21 cellular contexts compared by ENCODE assay signal in the genomic region with DNA sequence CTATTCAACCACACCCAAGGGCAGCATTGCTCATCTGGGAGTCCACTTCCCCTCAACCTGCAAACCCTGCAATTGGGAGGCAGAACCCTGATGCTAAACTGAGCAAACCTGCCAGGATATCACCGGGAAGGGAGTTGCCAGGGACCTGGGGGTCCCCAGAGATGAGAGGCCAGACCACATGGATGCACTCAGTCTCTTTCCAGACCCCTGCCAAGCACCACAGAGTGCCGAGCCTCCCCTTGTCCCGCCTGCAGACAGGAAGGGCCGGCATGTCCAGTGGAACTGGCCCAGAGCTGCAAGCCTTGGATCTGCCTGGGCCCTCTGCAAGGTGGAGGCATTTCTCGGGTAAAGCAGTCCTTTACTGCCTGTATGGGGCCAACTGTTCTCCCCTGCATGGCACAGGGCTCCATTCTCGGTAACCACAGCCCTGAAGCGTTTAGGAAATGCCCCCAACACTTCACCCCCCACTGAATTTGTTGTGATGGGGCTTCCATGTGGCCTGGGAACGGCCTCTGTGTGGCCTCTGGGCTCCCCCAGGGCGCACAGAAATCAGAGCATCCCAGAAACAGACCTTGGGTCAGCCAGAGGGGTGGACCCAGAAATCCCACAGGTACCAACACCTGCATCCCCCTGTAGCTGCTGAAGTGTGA.
A peak's percentile ranks its signal among the peaks of the same experiment; 100 is the strongest.
DNase-seq lines count a peak whose midpoint lies in the region; ATAC-seq, FAIRE-seq and TF ChIP-seq lines count a peak whose summit lies in the region.
"Had no signal": no experiment of that assay in that cellular context is flagged by ENCODE, and none has a peak within 500 bp of the region (broad histone marks: within the 10 kb centered on the region; RNA-seq: fewer than 3 reads in every experiment).

No MANE protein-coding gene starts in this region.

- no peak overlapping the region for H2BK15ac ChIP-seq in neuronal stem cell (ENCODE audit: low read length)

- H3K27me3 ChIP-seq in neuronal stem cell (ENCODE audit: control insufficient read depth in 3 of 3, insufficient read depth in 3 of 3, low read depth in 1 of 3, low read length in 3 of 3) (peaks cover 0 to 18% (median 0%) of the 10 kb centered on the region in 3 experiments), vagina (no peaks in the 10 kb centered on the region)

- FAIRE-seq in GM12892 (lab: Jason Lieb, UNC) = no peak
- FAIRE-seq: GM19239 had no signal

- H3K9me3 ChIP-seq in neuronal stem cell (replicated peaks in 1 of 2; ENCODE audit: control insufficient read depth in 2 of 2, insufficient read depth in 1 of 2, low read depth in 1 of 2, low read length in 2 of 2) (no peaks in the 10 kb centered on the region), vagina (no peaks in the 10 kb centered on the region)

- H4K8ac ChIP-seq in neuronal stem cell (ENCODE audit: low read depth, low read length) = no peak overlapping the region

- no peak overlapping the region for H4K91ac ChIP-seq in neuronal stem cell (ENCODE audit: low read depth, low read length, poor library complexity)

- no peak overlapping the region for H2BK12ac ChIP-seq in neuronal stem cell (ENCODE audit: low read length)

- no peak overlapping the region for H3K9ac ChIP-seq in neuronal stem cell (ENCODE audit: low read depth, low read length, poor library complexity)

- peak; percentile 41 for DNase-seq in activated effector memory CD4-positive, alpha-beta T cell treated with anti-CD3 and anti-CD28 coated beads, Interleukin-2, amount 50 U/mL, for 16 hours
- DNase-seq in activated effector memory CD4-positive, alpha-beta T cell treated with Interleukin-2 at 50 U/mL for 16 hours = no peak
- peak; percentile 34 for DNase-seq in ecto neural progenitor cell (ENCODE audit: low spot score)
- DNase-seq in neuronal stem cell (ENCODE audit: low spot score) = no peak
- peak; percentile 40 to 64 for DNase-seq in vagina (ENCODE audit: extremely low spot score in 2 of 2)
- no peak for DNase-seq in GM12892 (ENCODE audit: insufficient read length)
- DNase-seq in activated CD4-positive, alpha-beta T cell treated with anti-CD3 and anti-CD28 coated beads for 4 hours = no peak
- DNase-seq: C1 segment of cervical spinal cord, DMS 273 treated with DMSO at 0.1 percent for 48 hours, GF-D8, KBM-7, MV-4-11, NCI-H1417 treated with DMSO at 0.1 percent for 48 hours, NCI-H2029, NCI-H2171 treated with DMSO at 0.1 percent for 48 hours, NCI-H510A, NCI-H82, PC-9 had no signal

- H2BK5ac ChIP-seq in neuronal stem cell (ENCODE audit: low read length) = no peak overlapping the region

- H3K14ac ChIP-seq in neuronal stem cell (ENCODE audit: low read length) = no peak overlapping the region

- no peak overlapping the region for H3K4ac ChIP-seq in neuronal stem cell (ENCODE audit: low read length)

- no peak for TF ChIP-seq POLR2A in vagina (IDR thresholded peaks at IDR 0.05)
- no peak for TF ChIP-seq POLR2A in GM12892 (IDR thresholded peaks at IDR 0.05; ENCODE audit: low read depth, low read length)

- ATAC-seq in HG03025 (IDR thresholded peaks at IDR 0.05; ENCODE audit: low FRiP score, unreplicated experiment) = no peak
- ATAC-seq: HCT116 had no signal

- intact Hi-C loops in vagina (cut with DNase I) = no loop called here

- H3K36me3 ChIP-seq in neuronal stem cell (replicated peaks in 1 of 2; ENCODE audit: control insufficient read depth in 2 of 2, insufficient read depth in 2 of 2, low read length in 2 of 2) (no peaks in the 10 kb centered on the region), vagina (no peaks in the 10 kb centered on the region)

- no peak overlapping the region for H2AFZ ChIP-seq in neuronal stem cell (ENCODE audit: low read length)
- H2AFZ ChIP-seq: PC-9 had no signal

- H3K27ac ChIP-seq in neuronal stem cell (replicated peaks; ENCODE audit: low read length) (no peak overlapping the region), vagina (no peak overlapping the region)
- H3K27ac ChIP-seq: PC-9 had no signal

- no peak overlapping the region for H3K4me2 ChIP-seq in neuronal stem cell (ENCODE audit: insufficient read depth, low read length, poor library complexity, severe bottlenecking)
- H3K4me2 ChIP-seq: PC-9 had no signal

- H3K79me1 ChIP-seq in neuronal stem cell (ENCODE audit: low read depth, low read length) = no peaks in the 10 kb centered on the region

- WGBS in neuronal stem cell (ENCODE audit: extremely low coverage in 2 of 2, insufficient read length in 2 of 2, insufficient replicate concordance in 1 of 2), 2 donors = no CpG with 5 or more reads among the region's 9 CpGs

- no peak overlapping the region for H3K23ac ChIP-seq in neuronal stem cell (ENCODE audit: low read depth, low read length, poor library complexity)

- H3K4me3 ChIP-seq in neuronal stem cell (ENCODE audit: low read length in 2 of 2) = no peak overlapping the region
- no peak overlapping the region for H3K4me3 ChIP-seq in vagina
- H3K4me3 ChIP-seq: PC-9 had no signal

- peak overlapping the region; percentile 50 for H2AK5ac ChIP-seq in neuronal stem cell (ENCODE audit: low read depth, low read length)

- H3K4me1 ChIP-seq in neuronal stem cell (ENCODE audit: control insufficient read depth in 2 of 2, insufficient read depth in 1 of 2, low read depth in 1 of 2, low read length in 2 of 2) (peaks cover 0 to 3% of the 10 kb centered on the region in 2 donors), vagina (no peaks in the 10 kb centered on the region)

- peak overlapping the region; percentile 53 for H3K18ac ChIP-seq in neuronal stem cell (ENCODE audit: low read length)

- H2BK120ac ChIP-seq in neuronal stem cell (ENCODE audit: low read depth, low read length) = no peak overlapping the region

- TF ChIP-seq CTCF in vagina (IDR thresholded peaks at IDR 0.05) = no peak

Comparison
In these comparisons a context has a peak if more than half of its experiments do, and no peak if none do; other contexts are left out.
1. DNase-seq: peak in activated effector memory CD4-positive, alpha-beta T cell treated with anti-CD3 and anti-CD28 coated beads, Interleukin-2, amount 50 U/mL, for 16 hours (single experiment), ecto neural progenitor cell (single experiment) and vagina (2 of 2); none in activated effector memory CD4-positive, alpha-beta T cell treated with Interleukin-2 at 50 U/mL for 16 hours (single experiment), neuronal stem cell (single experiment), GM12892 (single experiment) and activated CD4-positive, alpha-beta T cell treated with anti-CD3 and anti-CD28 coated beads for 4 hours (0 of 2).